ENCODE assay signal across 35 cellular contexts in genomic region chr16:74877706-74878105, GRCh38.
"Had no signal": no experiment of that assay in that cellular context is flagged by ENCODE, and none has a peak within 500 bp of the region (broad histone marks: within the 10 kb centered on the region; RNA-seq: fewer than 3 reads in every experiment).

No MANE protein-coding gene starts in this region.

- H3K27me3 ChIP-seq: brain microvascular endothelial cell, MG63, SJCRH30 had no signal

- DNase-seq: activated CD4-positive, alpha-beta T cell treated with anti-CD3 and anti-CD28 coated beads for 36 hours; activated CD4-positive, alpha-beta T cell treated with anti-CD3 and anti-CD28 coated beads, Interleukin-2, amount 10 ng/mL, durations not matched to agents 7 days and 5 days; activated CD4-positive, alpha-beta T cell treated with anti-CD3 and anti-CD28 coated beads, Interleukin-2, amount 50 U/mL, for 48 hours; activated CD8-positive, alpha-beta memory T cell treated with anti-CD3 and anti-CD28 coated beads for 24 hours; activated CD8-positive, alpha-beta memory T cell treated with anti-CD3 and anti-CD28 coated beads, Interleukin-2, amount 10 ng/mL, durations not matched to agents 7 days and 5 days; activated CD8-positive, alpha-beta memory T cell treated with anti-CD3 and anti-CD28 coated beads, Interleukin-2, amount 50 U/mL, for 48 hours; activated effector memory CD4-positive, alpha-beta T cell treated with Interleukin-2 at 50 U/mL for 16 hours; activated naive CD4-positive, alpha-beta T cell treated with anti-CD3 and anti-CD28 coated beads, Interleukin-2, amount 10 ng/mL, durations not matched to agents 7 days and 5 days; activated T-cell treated with anti-CD3 and anti-CD28 coated beads, Interleukin-2, amount 50 U/mL, for 48 hours; amniotic stem cell; aorta; brain microvascular endothelial cell; Karpas-422; KBM-7; MG63; NCI-H1048; NCI-H1436 treated with DMSO at 0.1 percent for 48 hours; NCI-H1694 treated with DMSO at 0.1 percent for 48 hours; NCI-H2029; NCI-H2107; NCI-H2171; NCI-H2227 treated with DMSO at 0.1 percent for 48 hours; NCI-H446; NCI-H510A treated with DMSO at 0.1 percent for 48 hours; NCI-H526 treated with DMSO at 0.1 percent for 48 hours; NCI-H82; SHP77; SJCRH30 had no signal

- H3K4me3 Mint-ChIP-seq: activated CD4-positive, alpha-beta T cell treated with anti-CD3 and anti-CD28 coated beads for 36 hours; activated CD4-positive, alpha-beta T cell treated with anti-CD3 and anti-CD28 coated beads, Interleukin-2, amount 10 ng/mL, durations not matched to agents 7 days and 5 days; activated CD8-positive, alpha-beta memory T cell treated with anti-CD3 and anti-CD28 coated beads, Interleukin-2, amount 10 ng/mL, durations not matched to agents 7 days and 5 days; activated naive CD4-positive, alpha-beta T cell treated with anti-CD3 and anti-CD28 coated beads, Interleukin-2, amount 10 ng/mL, durations not matched to agents 7 days and 5 days; activated naive CD8-positive, alpha-beta T cell; IgD-negative memory B cell; T-helper 1 cell treated with Interleukin-12 subunit alpha and Interleukin-12 subunit beta and Interleukin-4 antibody, amounts not matched to agents 30 μg/mL and 1 μg/mL, for 36 hours; T-helper 2 cell treated with Interferon-gamma antibody and Interleukin-4, amounts not matched to agents 5 μg/mL and 100 μg/mL, for 36 hours had no signal

- H3K4me1 ChIP-seq: SJCRH30 had no signal

- H3K27ac Mint-ChIP-seq: activated CD4-positive, alpha-beta T cell treated with anti-CD3 and anti-CD28 coated beads for 36 hours; activated CD4-positive, alpha-beta T cell treated with anti-CD3 and anti-CD28 coated beads, Interleukin-2, amount 10 ng/mL, durations not matched to agents 7 days and 5 days; activated CD8-positive, alpha-beta memory T cell treated with anti-CD3 and anti-CD28 coated beads, Interleukin-2, amount 10 ng/mL, durations not matched to agents 7 days and 5 days; activated naive CD4-positive, alpha-beta T cell treated with anti-CD3 and anti-CD28 coated beads, Interleukin-2, amount 10 ng/mL, durations not matched to agents 7 days and 5 days; activated naive CD8-positive, alpha-beta T cell; T-helper 1 cell treated with Interleukin-12 subunit alpha and Interleukin-12 subunit beta and Interleukin-4 antibody, amounts not matched to agents 30 μg/mL and 1 μg/mL, for 36 hours; T-helper 2 cell treated with Interferon-gamma antibody and Interleukin-4, amounts not matched to agents 5 μg/mL and 100 μg/mL, for 36 hours had no signal

- H3K9me3 Mint-ChIP-seq: activated CD4-positive, alpha-beta T cell treated with anti-CD3 and anti-CD28 coated beads, Interleukin-2, amount 10 ng/mL, durations not matched to agents 7 days and 5 days; activated naive CD4-positive, alpha-beta T cell treated with anti-CD3 and anti-CD28 coated beads, Interleukin-2, amount 10 ng/mL, durations not matched to agents 7 days and 5 days; IgD-negative memory B cell; T-helper 1 cell treated with Interleukin-12 subunit alpha and Interleukin-12 subunit beta and Interleukin-4 antibody, amounts not matched to agents 30 μg/mL and 1 μg/mL, for 36 hours; T-helper 2 cell treated with Interferon-gamma antibody and Interleukin-4, amounts not matched to agents 5 μg/mL and 100 μg/mL, for 36 hours had no signal

- H3K27ac ChIP-seq: brain microvascular endothelial cell, SJCRH30, SK-N-MC had no signal

- ATAC-seq: activated CD4-positive, alpha-beta T cell treated with anti-CD3 and anti-CD28 coated beads for 36 hours; activated CD4-positive, CD25-positive, alpha-beta regulatory T cell treated with anti-CD3 and anti-CD28 coated beads, Interleukin-2, amount 50 U/mL, for 24 hours; activated CD8-positive, alpha-beta memory T cell treated with anti-CD3 and anti-CD28 coated beads, Interleukin-2, amount 10 ng/mL, durations not matched to agents 7 days and 5 days; Panc1 had no signal

- H3K9me3 ChIP-seq: MG63, SJCRH30 had no signal

- H3K4me1 Mint-ChIP-seq: IgD-negative memory B cell had no signal

- H3K27me3 Mint-ChIP-seq: activated CD4-positive, alpha-beta T cell treated with anti-CD3 and anti-CD28 coated beads for 36 hours; activated CD4-positive, alpha-beta T cell treated with anti-CD3 and anti-CD28 coated beads, Interleukin-2, amount 10 ng/mL, durations not matched to agents 7 days and 5 days; activated CD8-positive, alpha-beta memory T cell treated with anti-CD3 and anti-CD28 coated beads, Interleukin-2, amount 10 ng/mL, durations not matched to agents 7 days and 5 days; activated naive CD4-positive, alpha-beta T cell treated with anti-CD3 and anti-CD28 coated beads, Interleukin-2, amount 10 ng/mL, durations not matched to agents 7 days and 5 days; activated naive CD8-positive, alpha-beta T cell; IgD-negative memory B cell had no signal

- H3K4me3 ChIP-seq: MG63, SJCRH30, SK-N-MC had no signal

- H3K36me3 ChIP-seq: MG63, SJCRH30 had no signal
